20 cellular contexts compared by ENCODE assay signal in genomic region chr4:20592666-20593065, GRCh38.
DNase-seq lines count a peak whose midpoint lies in the region; ATAC-seq, FAIRE-seq and TF ChIP-seq lines count a peak whose summit lies in the region.
"Had no signal": no experiment of that assay in that cellular context is flagged by ENCODE, and none has a peak within 500 bp of the region (broad histone marks: within the 10 kb centered on the region; RNA-seq: fewer than 3 reads in every experiment).

No MANE protein-coding gene starts in this region.

- H3K27ac ChIP-seq in PC-3 (ENCODE audit: low read length) (no peak overlapping the region), osteoblast (ENCODE audit: low read depth, low read length) (no peak overlapping the region)
- H3K27ac ChIP-seq: breast epithelium, left lung, psoas muscle, skin epidermis, tibial artery had no signal

- H3K27me3 ChIP-seq in PC-3 (ENCODE audit: low read length) (no peaks in the 10 kb centered on the region), osteoblast (ENCODE audit: insufficient read depth, low read length) (no peaks in the 10 kb centered on the region)
- H3K27me3 ChIP-seq: breast epithelium, left lung, tibial artery had no signal

- no peak for FAIRE-seq in urothelium cell line (lab: Jason Lieb, UNC)

- no peak overlapping the region for H3K4me2 ChIP-seq in PC-3 (ENCODE audit: low read length)
- no peak overlapping the region for H3K4me2 ChIP-seq in osteoblast (ENCODE audit: insufficient read depth, low read length)

- intact Hi-C loops in PC-3 (cut with micrococcal nuclease) = no loop called here

- ATAC-seq in PC-3 (peak; percentile 27; the same call in 1 of the 2 replicates), GM18909 (IDR thresholded peaks at IDR 0.05; ENCODE audit: poor library complexity, unreplicated experiment) (no peak)
- ATAC-seq: left lung; psoas muscle; stimulated activated naive CD8-positive, alpha-beta T cell treated with anti-CD3 and anti-CD28 coated beads, Interleukin-15, Interleukin-2, amounts not matched to agents 100 U/mL and 50 U/mL, for 24 hours had no signal

- H3K9me3 ChIP-seq in PC-3 (ENCODE audit: low read length) = no peaks in the 10 kb centered on the region
- no peaks in the 10 kb centered on the region for H3K9me3 ChIP-seq in osteoblast (ENCODE audit: low read depth, low read length)
- H3K9me3 ChIP-seq: breast epithelium, left lung, psoas muscle, tibial artery had no signal

- DNase-seq in DMS79 (lab: John Stamatoyannopoulos, UW) (peak; percentile 44), PC-3 (no peak), fibroblast of pulmonary artery (ENCODE audit: low read depth) (peak; percentile 11), osteoblast (ENCODE audit: insufficient read length, low spot score, missing footprints) (peak; percentile 58), urothelium cell line (ENCODE audit: low spot score) (no peak), activated gamma-delta T cell (lab: John Stamatoyannopoulos, UW) (no peak)
- DNase-seq: activated CD4-positive, alpha-beta T cell treated with anti-CD3 and anti-CD28 coated beads, Interleukin-2, amount 10 ng/mL, durations not matched to agents 7 days and 5 days; activated CD8-positive, alpha-beta memory T cell treated with anti-CD3 and anti-CD28 coated beads, Interleukin-2, amount 50 U/mL, for 4 hours; glutamatergic neuron; left lung; NCI-H1436 treated with DMSO at 0.1 percent for 48 hours; NCI-H226; NCI-H82; psoas muscle; SIG-M5; stimulated activated naive CD8-positive, alpha-beta T cell treated with anti-CD3 and anti-CD28 coated beads, Interleukin-15, Interleukin-2, amounts not matched to agents 100 U/mL and 50 U/mL, for 24 hours; tibial artery had no signal

- H3F3A ChIP-seq in PC-3 (ENCODE audit: low read length, unreplicated experiment) = no peaks in the 10 kb centered on the region

- H3K9ac ChIP-seq in PC-3 (ENCODE audit: low read length) = no peak overlapping the region

- no peaks in the 10 kb centered on the region for H3K9me2 ChIP-seq in PC-3 (replicated peaks; ENCODE audit: low read length)

- H3K4me3 ChIP-seq in PC-3 (ENCODE audit: low read length) (no peak overlapping the region), fibroblast of pulmonary artery (replicated peaks; ENCODE audit: low read depth, low read length) (no peak overlapping the region), osteoblast (ENCODE audit: insufficient read depth, low read length) (no peak overlapping the region)
- H3K4me3 ChIP-seq: breast epithelium, left lung, psoas muscle, skin epidermis, tibial artery had no signal

- H3K79me2 ChIP-seq in PC-3 (ENCODE audit: low read length) = no peaks in the 10 kb centered on the region
- no peaks in the 10 kb centered on the region for H3K79me2 ChIP-seq in osteoblast (ENCODE audit: insufficient read depth, low read length)

- BruUV-seq in PC-3 (replicated peaks; lab: Mats Ljungman, UMichigan) = no TSS peak

- POLR2A ChIA-PET in PC-3 (lab: Charles Lee; ENCODE audit: unreplicated experiment) = no interaction called here

- H4K20me1 ChIP-seq in PC-3 (ENCODE audit: low read length) (no peaks in the 10 kb centered on the region), osteoblast (ENCODE audit: insufficient read depth, low read length) (no peaks in the 10 kb centered on the region)

- H2AFZ ChIP-seq in PC-3 (ENCODE audit: low read length) = no peak overlapping the region
- no peak overlapping the region for H2AFZ ChIP-seq in osteoblast (ENCODE audit: low read length)

- TF ChIP-seq CTCF in PC-3 (conservative IDR thresholded peaks at IDR 0.05; ENCODE audit: low read depth, low read length) (no peak), fibroblast of pulmonary artery (IDR thresholded peaks at IDR 0.05; ENCODE audit: low read length, missing control alignments) (no peak), osteoblast (IDR thresholded peaks at IDR 0.05; ENCODE audit: extremely low read depth, low read depth, low read length) (no peak)

- 0 out of 2 replicates have a peak, but pooled peaks cover 4% of the 10 kb centered on the region for H3K36me3 ChIP-seq in PC-3 (ENCODE audit: low read depth, low read length)
- H3K36me3 ChIP-seq in osteoblast (ENCODE audit: insufficient read depth, low read length) = peaks cover 6% of the 10 kb centered on the region
- H3K36me3 ChIP-seq: breast epithelium, left lung had no signal

- no peaks in the 10 kb centered on the region for H3K4me1 ChIP-seq in PC-3 (ENCODE audit: insufficient read depth, low read length)
- H3K4me1 ChIP-seq in osteoblast (ENCODE audit: insufficient read depth, low read length) = peaks cover 10% of the 10 kb centered on the region
- H3K4me1 ChIP-seq: breast epithelium, left lung, psoas muscle had no signal

- CTCF ChIA-PET in PC-3 (lab: Charles Lee) = no interaction called here

Comparison
In these comparisons a context has a peak if more than half of its experiments do, and no peak if none do; other contexts are left out.
1. DNase-seq: peak in DMS79 (single experiment), fibroblast of pulmonary artery (single experiment) and osteoblast (single experiment); none in PC-3 (single experiment), urothelium cell line (single experiment) and activated gamma-delta T cell (single experiment).